In the genomic region with DNA sequence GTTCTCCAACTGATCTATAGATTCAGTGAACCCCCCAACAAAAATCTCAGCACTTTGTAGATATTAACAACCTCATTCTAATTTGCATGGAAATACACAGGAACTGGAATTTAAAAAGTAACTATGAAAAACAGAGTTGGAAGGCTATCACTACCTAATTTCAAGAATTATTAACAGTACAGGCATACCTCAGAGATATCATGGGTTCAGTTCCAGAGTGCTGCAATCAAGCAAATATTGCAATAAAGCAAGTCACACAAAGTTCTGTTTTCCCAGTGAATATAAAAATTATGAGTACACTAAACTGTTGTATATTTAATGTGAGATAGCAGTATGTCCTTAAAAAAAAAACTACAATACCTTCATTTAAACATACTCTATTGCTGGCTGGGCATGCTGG, we compare ENCODE assay signal across 23 cellular contexts.
A peak's percentile ranks its signal among the peaks of the same experiment; 100 is the strongest.
DNase-seq lines count a peak whose midpoint lies in the region; ATAC-seq and TF ChIP-seq lines count a peak whose summit lies in the region.
"Had no signal": no experiment of that assay in that cellular context is flagged by ENCODE, and none has a peak within 500 bp of the region (broad histone marks: within the 10 kb centered on the region; RNA-seq: fewer than 3 reads in every experiment).

No MANE protein-coding gene starts in this region.

- no peak for ATAC-seq in CD4-positive, alpha-beta T cell (ENCODE audit: poor library complexity)
- no peak for ATAC-seq in activated B cell treated with CpG ODN at 0.5 μM for 24 hours (ENCODE audit: low read depth)
- no peak for ATAC-seq in memory B cell (ENCODE audit: low read depth)
- no peak for ATAC-seq in HG02759 (IDR thresholded peaks at IDR 0.05; ENCODE audit: unreplicated experiment)
- ATAC-seq in GM21723 (IDR thresholded peaks at IDR 0.05; ENCODE audit: unreplicated experiment), result no peak

- H3K9me3 ChIP-seq in CD4-positive, alpha-beta T cell (ENCODE audit: control insufficient read depth, low read length), result peaks cover 6% of the 10 kb centered on the region
- H3K9me3 ChIP-seq: HAP-1 had no signal

- DNase-seq in CD4-positive, alpha-beta T cell, result no peak
- DNase-seq in activated B cell treated with CpG ODN at 0.5 μM for 24 hours (no peak), memory B cell (ENCODE audit: low spot score in 2 of 2) (no peak)
- no peak for DNase-seq in activated CD4-positive, alpha-beta T cell treated with anti-CD3 and anti-CD28 coated beads, Interleukin-2, amount 50 U/mL, for 1 hour
- DNase-seq: CD4-positive, alpha-beta memory T cell; DMS153; GDM1; GM23248; MG63; NCI-H1092; NCI-H1436; NCI-H187 treated with DMSO at 0.1 percent for 48 hours; NCI-H2107; NCI-H446 treated with DMSO at 0.1 percent for 48 hours; NCI-H526 treated with DMSO at 0.1 percent for 48 hours; PC-9; RPMI8226; SHP77; SW 1271 had no signal

- intact Hi-C loops in CD4-positive, alpha-beta T cell (cut with DNase I, micrococcal nuclease), result no loop called here
- intact Hi-C loops in activated B cell treated with CpG ODN at 0.5 μM for 24 hours (cut with micrococcal nuclease), result loop anchor here (2.0 to 5.0 kb wide), 2 partner anchors 78 to 194 kb away; partner anchors contain the start of genes IDI1 and LARP4B

- no peak for TF ChIP-seq CTCF in CD4-positive, alpha-beta T cell (IDR thresholded peaks at IDR 0.05)
- TF ChIP-seq CTCF in activated B cell treated with CpG ODN at 0.5 μM for 24 hours (IDR thresholded peaks at IDR 0.05), result no peak

- H3K27me3 Mint-ChIP-seq in CD4-positive, alpha-beta T cell, result no peaks in the 10 kb centered on the region
- H3K27me3 Mint-ChIP-seq in IgD-negative memory B cell (no peaks in the 10 kb centered on the region), activated B cell treated with CpG ODN at 0.5 μM for 24 hours (no peaks in the 10 kb centered on the region), memory B cell (no peaks in the 10 kb centered on the region)
- H3K27me3 Mint-ChIP-seq: CD4-positive, alpha-beta memory T cell had no signal

- H3K27ac ChIP-seq in CD4-positive, alpha-beta T cell (ENCODE audit: low read depth, low read length), result no peak overlapping the region
- H3K27ac ChIP-seq: GM23248, PC-9 had no signal

- H3K9me3 Mint-ChIP-seq in CD4-positive, alpha-beta T cell, result peaks cover 4% of the 10 kb centered on the region
- H3K9me3 Mint-ChIP-seq in IgD-negative memory B cell (peaks cover 0 to 4% (median 0%) of the 10 kb centered on the region in 3 donors), activated B cell treated with CpG ODN at 0.5 μM for 24 hours (peaks cover 2% of the 10 kb centered on the region), memory B cell (peaks cover 4% of the 10 kb centered on the region)

- H3K27ac Mint-ChIP-seq in CD4-positive, alpha-beta T cell, result peak overlapping the region; percentile 35
- H3K27ac Mint-ChIP-seq in IgD-negative memory B cell (peak overlapping the region; percentile 3 to 93 (median 92)), activated B cell treated with CpG ODN at 0.5 μM for 24 hours (peak overlapping the region; percentile 73), memory B cell (peak overlapping the region; percentile 99)

- CTCF ChIA-PET in CD4-positive, alpha-beta T cell (lab: Charles Lee), result no interaction called here
- CTCF ChIA-PET in activated B cell treated with CpG ODN at 0.5 μM for 24 hours (lab: Charles Lee), result no interaction called here

- H3K4me1 Mint-ChIP-seq in CD4-positive, alpha-beta T cell (ENCODE audit: low read depth), result peaks cover 60% of the 10 kb centered on the region
- peaks cover 28 to 43% (median 40%) of the 10 kb centered on the region in 3 donors for H3K4me1 Mint-ChIP-seq in IgD-negative memory B cell
- H3K4me1 Mint-ChIP-seq in activated B cell treated with CpG ODN at 0.5 μM for 24 hours, result peaks cover 67% of the 10 kb centered on the region
- peaks cover 37% of the 10 kb centered on the region for H3K4me1 Mint-ChIP-seq in memory B cell

- H3K36me3 Mint-ChIP-seq in CD4-positive, alpha-beta T cell (ENCODE audit: low read depth), result peaks cover 96% of the 10 kb centered on the region
- H3K36me3 Mint-ChIP-seq in IgD-negative memory B cell (peaks cover 4% of the 10 kb centered on the region), activated B cell treated with CpG ODN at 0.5 μM for 24 hours (ENCODE audit: low read depth) (peaks cover 77% of the 10 kb centered on the region), memory B cell (peaks cover 29% of the 10 kb centered on the region)

- H3K27me3 ChIP-seq in CD4-positive, alpha-beta T cell (ENCODE audit: control insufficient read depth, insufficient read depth, low read length), result no peaks in the 10 kb centered on the region
- H3K27me3 ChIP-seq: MG63 had no signal

- no peak overlapping the region for H3K4me3 Mint-ChIP-seq in CD4-positive, alpha-beta T cell
- H3K4me3 Mint-ChIP-seq in IgD-negative memory B cell (no peak overlapping the region), activated B cell treated with CpG ODN at 0.5 μM for 24 hours (no peak overlapping the region), memory B cell (no peak overlapping the region)
- H3K4me3 Mint-ChIP-seq: CD4-positive, alpha-beta memory T cell had no signal

- POLR2A ChIA-PET in CD4-positive, alpha-beta T cell (lab: Charles Lee), result no interaction called here
- POLR2A ChIA-PET in activated B cell treated with CpG ODN at 0.5 μM for 24 hours (lab: Charles Lee), result no interaction called here

Comparison
In these comparisons a context has a peak if more than half of its experiments do, and no peak if none do; other contexts are left out.
1. H3K27ac Mint-ChIP-seq: peak in every context shown above with its lines; median percentile 99 in memory B cell; 92 in IgD-negative memory B cell; 73 in activated B cell treated with CpG ODN at 0.5 μM for 24 hours; 35 in CD4-positive, alpha-beta T cell.